9 cellular contexts compared by ENCODE assay signal in genomic region chr19:52691215-52691610, GRCh38.
DNase-seq lines count a peak whose midpoint lies in the region; ATAC-seq and TF ChIP-seq lines count a peak whose summit lies in the region.
"Had no signal": no experiment of that assay in that cellular context is flagged by ENCODE, and none has a peak within 500 bp of the region (broad histone marks: within the 10 kb centered on the region; RNA-seq: fewer than 3 reads in every experiment).

No MANE protein-coding gene starts in this region.

- H3K79me2 ChIP-seq in OCI-LY3 (ENCODE audit: low read length): peaks cover 16% of the 10 kb centered on the region

- ATAC-seq in GM21723 (IDR thresholded peaks at IDR 0.05; ENCODE audit: unreplicated experiment): no peak

- H3K36me3 ChIP-seq in BLaER1 (peaks cover 6% of the 10 kb centered on the region; the same call in 1 of the 2 replicates), OCI-LY3 (replicated peaks; ENCODE audit: low read depth, low read length) (no peaks in the 10 kb centered on the region), neuron (ENCODE audit: insufficient read depth, low read length) (no peaks in the 10 kb centered on the region)
- no peaks in the 10 kb centered on the region for H3K36me3 ChIP-seq in effector memory CD4-positive, alpha-beta T cell (ENCODE audit: control insufficient read depth, insufficient read depth, low read length)

- H3K4me1 ChIP-seq in BLaER1 (peaks cover 25% of the 10 kb centered on the region), OCI-LY3 (ENCODE audit: low read length) (peaks cover 33% of the 10 kb centered on the region), neuron (ENCODE audit: insufficient read depth, low read length) (peaks cover 7% of the 10 kb centered on the region)
- peaks cover 4% of the 10 kb centered on the region for H3K4me1 ChIP-seq in effector memory CD4-positive, alpha-beta T cell (ENCODE audit: control insufficient read depth, insufficient read depth, low read length, poor library complexity, severe bottlenecking)

- H3K4me2 ChIP-seq in BLaER1 (peak overlapping the region; percentile 98), OCI-LY3 (ENCODE audit: low read length) (peak overlapping the region; percentile 56)

- DNase-seq in effector memory CD4-positive, alpha-beta T cell: no peak
- no peak for DNase-seq in nucleus accumbens (lab: John Stamatoyannopoulos, UW)
- DNase-seq in T-helper 9 cell: no peak
- DNase-seq in NCI-H1092 (lab: John Stamatoyannopoulos, UW): no peak
- DNase-seq: MM.1S had no signal

- H4K20me1 ChIP-seq in BLaER1: no peaks in the 10 kb centered on the region
- no peaks in the 10 kb centered on the region for H4K20me1 ChIP-seq in OCI-LY3 (ENCODE audit: insufficient read depth, low read length)

- H3K4me3 ChIP-seq in BLaER1 (peak overlapping the region; percentile 76), OCI-LY3 (ENCODE audit: low read length) (peak overlapping the region; percentile 75), neuron (ENCODE audit: low read length) (peak overlapping the region; percentile 81)
- H3K4me3 ChIP-seq in effector memory CD4-positive, alpha-beta T cell (ENCODE audit: insufficient read depth, low read depth, low read length, poor library complexity, severe bottlenecking): peak overlapping the region; percentile 65

- H3K27ac ChIP-seq in BLaER1 (peak overlapping the region; percentile 82), OCI-LY3 (ENCODE audit: low read length) (no peak overlapping the region)
- no peak overlapping the region for H3K27ac ChIP-seq in effector memory CD4-positive, alpha-beta T cell (ENCODE audit: insufficient read depth, low read length, poor library complexity, severe bottlenecking)

- H3K9me3 ChIP-seq in BLaER1 (peaks cover 23% of the 10 kb centered on the region), OCI-LY3 (ENCODE audit: insufficient read depth, low read length) (no peaks in the 10 kb centered on the region; the same call in 1 of the 2 replicates), neuron (ENCODE audit: low read length) (peaks cover 3% of the 10 kb centered on the region)
- H3K9me3 ChIP-seq in effector memory CD4-positive, alpha-beta T cell (ENCODE audit: control insufficient read depth, low read length): no peaks in the 10 kb centered on the region

- no peak for TF ChIP-seq CTCF in OCI-LY3 (IDR thresholded peaks at IDR 0.05; ENCODE audit: low read depth, low read length)

- H2AFZ ChIP-seq in OCI-LY3 (ENCODE audit: low read depth, low read length) (no peak overlapping the region), neuron (ENCODE audit: low read depth, low read length) (peak overlapping the region; percentile 94)

- peak overlapping the region; percentile 89 for H3K9ac ChIP-seq in BLaER1
- H3K9ac ChIP-seq in OCI-LY3 (ENCODE audit: low read length): no peak overlapping the region; the same call in 1 of the 2 replicates

- H3K27me3 ChIP-seq in BLaER1 (no peaks in the 10 kb centered on the region), OCI-LY3 (ENCODE audit: low read depth, low read length) (no peaks in the 10 kb centered on the region), neuron (ENCODE audit: insufficient read depth, low read length) (no peaks in the 10 kb centered on the region)
- no peaks in the 10 kb centered on the region for H3K27me3 ChIP-seq in effector memory CD4-positive, alpha-beta T cell (replicated peaks; ENCODE audit: control insufficient read depth, insufficient read depth, low read length, poor library complexity, severe bottlenecking)
